ENCODE assay signal across 15 cellular contexts in the genomic region with DNA sequence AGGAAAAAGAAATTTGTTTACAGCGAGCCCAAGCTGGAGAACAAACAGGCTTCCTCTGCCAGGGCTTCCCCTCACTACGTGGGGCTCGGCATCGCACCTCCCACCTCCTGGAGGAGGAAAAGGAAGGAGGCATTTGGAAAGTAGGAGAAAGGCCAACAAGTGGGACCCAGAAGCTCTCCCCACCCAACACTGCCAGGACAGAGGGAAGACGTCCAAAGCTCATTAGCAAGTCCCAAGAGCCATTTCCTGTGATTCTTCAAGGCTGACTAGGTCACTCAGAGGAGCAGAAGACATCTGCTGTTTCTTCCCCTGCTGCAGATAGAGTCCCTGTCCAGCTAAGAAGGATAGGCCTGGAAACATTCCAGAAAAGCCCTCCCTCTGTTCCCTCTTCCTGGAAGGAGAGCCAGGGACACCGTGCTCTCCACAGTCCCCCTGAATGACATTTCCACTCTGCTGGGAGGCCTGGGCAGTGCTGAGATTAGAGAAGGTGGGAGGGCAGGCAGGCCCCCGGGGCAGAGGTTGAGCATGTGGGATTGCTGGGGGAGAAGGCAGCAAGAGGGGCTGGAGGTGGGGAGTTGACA. TPM values are rescaled to one million over a fixed set of nuclear protein-coding genes. Genes with fewer than 3 reads are reported as not detected.
DNase-seq lines count a peak whose midpoint lies in the region; ATAC-seq and TF ChIP-seq lines count a peak whose summit lies in the region.
"Had no signal": no experiment of that assay in that cellular context is flagged by ENCODE, and none has a peak within 500 bp of the region (broad histone marks: within the 10 kb centered on the region; RNA-seq: fewer than 3 reads in every experiment).

No MANE protein-coding gene starts in this region.

- H3K36me3 ChIP-seq in adrenal gland (replicated peaks in 1 of 2), result no peaks in the 10 kb centered on the region
- H3K36me3 ChIP-seq in mucosa of descending colon (ENCODE audit: low read depth), result no peaks in the 10 kb centered on the region
- H3K36me3 ChIP-seq in stomach, result no peaks in the 10 kb centered on the region
- H3K36me3 ChIP-seq in A673 (ENCODE audit: insufficient read depth, low read length, poor library complexity, severe bottlenecking), result no peaks in the 10 kb centered on the region

- TF ChIP-seq EP300 in stomach (IDR thresholded peaks at IDR 0.05), result no peak

- H3K4me1 ChIP-seq in adrenal gland (replicated peaks in 1 of 2), result peaks cover 0 to 19% of the 10 kb centered on the region in 2 donors
- H3K4me1 ChIP-seq in mucosa of descending colon (ENCODE audit: low read depth), result peaks cover 5% of the 10 kb centered on the region
- H3K4me1 ChIP-seq in stomach, result peaks cover 0 to 30% (median 14%) of the 10 kb centered on the region in 4 donors
- H3K4me1 ChIP-seq in A673 (ENCODE audit: insufficient read depth, low read length, poor library complexity, severe bottlenecking), result no peaks in the 10 kb centered on the region

- no peak overlapping the region for H3K27ac Mint-ChIP-seq in activated CD4-positive, alpha-beta T cell treated with anti-CD3 and anti-CD28 coated beads, Interleukin-2, amount 10 ng/mL, durations not matched to agents 7 days and 5 days
- H3K27ac Mint-ChIP-seq: activated naive CD4-positive, alpha-beta T cell treated with anti-CD3 and anti-CD28 coated beads for 36 hours; stimulated activated effector memory CD8-positive, alpha-beta T cell treated with anti-CD3 and anti-CD28 coated beads, Interleukin-12 subunit alpha, Interleukin-12 subunit beta, amount 100 ng/mL, for 72 hours had no signal

- no peaks in the 10 kb centered on the region for H3K9me3 Mint-ChIP-seq in activated CD4-positive, alpha-beta T cell treated with anti-CD3 and anti-CD28 coated beads, Interleukin-2, amount 10 ng/mL, durations not matched to agents 7 days and 5 days
- H3K9me3 Mint-ChIP-seq: activated naive CD4-positive, alpha-beta T cell treated with anti-CD3 and anti-CD28 coated beads for 36 hours; stimulated activated effector memory CD8-positive, alpha-beta T cell treated with anti-CD3 and anti-CD28 coated beads, Interleukin-12 subunit alpha, Interleukin-12 subunit beta, amount 100 ng/mL, for 72 hours had no signal

- no peak overlapping the region for H3K4me3 Mint-ChIP-seq in activated CD4-positive, alpha-beta T cell treated with anti-CD3 and anti-CD28 coated beads, Interleukin-2, amount 10 ng/mL, durations not matched to agents 7 days and 5 days
- H3K4me3 Mint-ChIP-seq: activated naive CD4-positive, alpha-beta T cell treated with anti-CD3 and anti-CD28 coated beads for 36 hours; stimulated activated effector memory CD8-positive, alpha-beta T cell treated with anti-CD3 and anti-CD28 coated beads, Interleukin-12 subunit alpha, Interleukin-12 subunit beta, amount 100 ng/mL, for 72 hours had no signal

- no peaks in the 10 kb centered on the region for H3K9me3 ChIP-seq in adrenal gland (replicated peaks in 1 of 3)
- no peaks in the 10 kb centered on the region for H3K9me3 ChIP-seq in mucosa of descending colon
- no peaks in the 10 kb centered on the region for H3K9me3 ChIP-seq in stomach
- no peaks in the 10 kb centered on the region for H3K9me3 ChIP-seq in A673 (ENCODE audit: low read depth, low read length, poor library complexity, severe bottlenecking)

- intact Hi-C loops in adrenal gland (cut with DNase I), result loop anchor here in 1 of 2 donors (5.0 kb wide), 1 partner anchor 98 kb away; no protein-coding TSS in a partner anchor
- intact Hi-C loops in Right ventricle myocardium superior (cut with DNase I), result loop anchor here (10.0 kb wide), 2 partner anchors 61 to 111 kb away; a partner anchor contains a TSS
- intact Hi-C loops in mucosa of descending colon (cut with DNase I, micrococcal nuclease), result no loop called here
- intact Hi-C loops in stomach (cut with DNase I; ENCODE audit: low total_unique reads), result no loop called here
- intact Hi-C loops in A673 (cut with micrococcal nuclease; ENCODE audit: unreplicated experiment), result no loop called here

- TF ChIP-seq CTCF in adrenal gland (IDR thresholded peaks at IDR 0.05) (no peak), mucosa of descending colon (IDR thresholded peaks at IDR 0.05) (no peak), stomach (IDR thresholded peaks at IDR 0.05) (no peak), A673 (conservative IDR thresholded peaks at IDR 0.05; ENCODE audit: low read depth, low read length) (no peak)

- ATAC-seq in Right ventricle myocardium superior (ENCODE audit: poor library complexity), result peak; percentile 73
- ATAC-seq in mucosa of descending colon, result peak; percentile 6
- ATAC-seq in HG03097 (IDR thresholded peaks at IDR 0.05; ENCODE audit: low FRiP score, unreplicated experiment), result no peak
- ATAC-seq: GM12878; Panc1; SK-N-SH treated with all-trans-retinoic acid at 6 μM for 48 hours; stimulated activated effector memory CD8-positive, alpha-beta T cell treated with anti-CD3 and anti-CD28 coated beads, Interleukin-12 subunit alpha, Interleukin-12 subunit beta, amount 100 ng/mL, for 72 hours had no signal

- peaks cover 4% of the 10 kb centered on the region for H3K27me3 Mint-ChIP-seq in activated CD4-positive, alpha-beta T cell treated with anti-CD3 and anti-CD28 coated beads, Interleukin-2, amount 10 ng/mL, durations not matched to agents 7 days and 5 days

- no TSS peak for BruUV-seq in A673 (replicated peaks; lab: Mats Ljungman, UMichigan)

- POLR2A ChIA-PET in activated CD4-positive, alpha-beta T cell treated with anti-CD3 and anti-CD28 coated beads, Interleukin-2, amount 10 ng/mL, durations not matched to agents 7 days and 5 days (lab: Charles Lee), result no interaction called here
- POLR2A ChIA-PET in A673 (lab: Charles Lee; ENCODE audit: low non-redundant PET), result no interaction called here

- no peaks in the 10 kb centered on the region for H3K4me1 Mint-ChIP-seq in activated CD4-positive, alpha-beta T cell treated with anti-CD3 and anti-CD28 coated beads, Interleukin-2, amount 10 ng/mL, durations not matched to agents 7 days and 5 days
- H3K4me1 Mint-ChIP-seq: stimulated activated effector memory CD8-positive, alpha-beta T cell treated with anti-CD3 and anti-CD28 coated beads, Interleukin-12 subunit alpha, Interleukin-12 subunit beta, amount 100 ng/mL, for 72 hours had no signal

- TF ChIP-seq POLR2A in adrenal gland (IDR thresholded peaks at IDR 0.05) (no peak), stomach (IDR thresholded peaks at IDR 0.05) (no peak)

- H3K36me3 Mint-ChIP-seq in activated CD4-positive, alpha-beta T cell treated with anti-CD3 and anti-CD28 coated beads, Interleukin-2, amount 10 ng/mL, durations not matched to agents 7 days and 5 days (ENCODE audit: low read depth), result no peaks in the 10 kb centered on the region
- H3K36me3 Mint-ChIP-seq: stimulated activated effector memory CD8-positive, alpha-beta T cell treated with anti-CD3 and anti-CD28 coated beads, Interleukin-12 subunit alpha, Interleukin-12 subunit beta, amount 100 ng/mL, for 72 hours had no signal

- H3K27ac ChIP-seq in adrenal gland, result peak overlapping the region in 4 of 5 donors; percentile 62 to 86 (median 72)
- H3K27ac ChIP-seq in stomach, result peak overlapping the region; percentile 13 to 74 (median 61)
- H3K27ac ChIP-seq in A673 (ENCODE audit: low read depth, low read length, poor library complexity, severe bottlenecking), result no peak overlapping the region

- H3K27me3 ChIP-seq in adrenal gland (no peaks in the 10 kb centered on the region), stomach (no peaks in the 10 kb centered on the region), A673 (replicated peaks; ENCODE audit: insufficient read depth, low read depth, low read length, poor library complexity) (peaks cover 5% of the 10 kb centered on the region)

- DNase-seq in adrenal gland (peak; percentile 33 to 83 (median 62)), Right ventricle myocardium superior (peak; percentile 79), mucosa of descending colon (no peak), stomach (no peak), activated T-cell treated with anti-CD3 and anti-CD28 coated beads for 4 hours (no peak), A673 (ENCODE audit: low spot score) (no peak)
- no peak for DNase-seq in activated CD4-positive, alpha-beta T cell treated with anti-CD3 and anti-CD28 coated beads, Interleukin-2, amount 10 ng/mL, durations not matched to agents 7 days and 5 days
- DNase-seq: activated naive CD4-positive, alpha-beta T cell treated with anti-CD3 and anti-CD28 coated beads for 36 hours; NCI-H1105; NCI-H69 had no signal

- WGBS in adrenal gland, 4 donors, result 54 to 74% (median 64%) methylated on average over 6 to 7 of the region's 7 CpGs
- WGBS in stomach, 5 donors, result 43 to 62% (median 54%) methylated on average over 7 of the region's 7 CpGs

- H3K4me3 ChIP-seq in adrenal gland (no peak overlapping the region), mucosa of descending colon (no peak overlapping the region), stomach (no peak overlapping the region), A673 (ENCODE audit: low read depth, low read length, poor library complexity, severe bottlenecking) (no peak overlapping the region)
- H3K4me3 ChIP-seq: GM12878 had no signal

- CTCF ChIA-PET in activated CD4-positive, alpha-beta T cell treated with anti-CD3 and anti-CD28 coated beads, Interleukin-2, amount 10 ng/mL, durations not matched to agents 7 days and 5 days (lab: Charles Lee), result interaction anchor here (1.5 kb wide), 1 partner anchor 16 kb away, joined by 4 read pairs; no protein-coding TSS in a partner anchor
- CTCF ChIA-PET in A673 (lab: Charles Lee), result no interaction called here

RNA-seq across cellular contexts. Expression of a gene that starts 57.0 kb away (rescaled TPM):
- total RNA-seq in adrenal gland (10 to 100 TPM; 26.2 to 99.9 (median 60.5) TPM), Right ventricle myocardium superior (28.8 TPM), mucosa of descending colon (10 to 100 TPM; 65.7 to 97.6 (median 96.6) TPM), stomach (10 to 100 TPM in 4 of 5 donors, 1 to 10 TPM in 1; 9.1 to 60.3 (median 17.4) TPM), A673 (2021) (5.1 and 5.7 TPM in 2 replicates)
- polyA plus RNA-seq in adrenal gland (10 to 100 TPM in 2 of 3 donors, 1 to 10 TPM in 1; 9.8 to 17.9 (median 13.9) TPM), stomach (1 to 10 TPM; 2.7 to 7.3 (median 4.2) TPM)
- total RNA-seq in activated CD4-positive, alpha-beta T cell treated with anti-CD3 and anti-CD28 coated beads, Interleukin-2, amount 10 ng/mL, durations not matched to agents 7 days and 5 days, result 1 to 10 TPM; 7.8 to 8.7 TPM

Comparison
In these comparisons a context has a peak if more than half of its experiments do, and no peak if none do; other contexts are left out.
1. DNase-seq: peak in adrenal gland (7 of 7) and Right ventricle myocardium superior (single experiment); none in mucosa of descending colon (0 of 3), stomach (single experiment), activated T-cell treated with anti-CD3 and anti-CD28 coated beads for 4 hours (single experiment), activated CD4-positive, alpha-beta T cell treated with anti-CD3 and anti-CD28 coated beads, Interleukin-2, amount 10 ng/mL, durations not matched to agents 7 days and 5 days (single experiment) and A673 (single experiment).